In genomic region chr20:25623225-25623735, GRCh38 we compare ENCODE assay signal across 2 cellular contexts.
TF ChIP-seq lines count a peak whose summit lies in the region.

No MANE protein-coding gene starts in this region.

TF ChIP-seq in IMR-90, 13 proteins besides CTCF, POLR2A, EP300 and RAD21 (continued from another document):
- TF ChIP-seq RCOR1 (IDR thresholded peaks at IDR 0.05; ENCODE audit: insufficient replicate concordance, low read length) (no peak), CHD1 (IDR thresholded peaks at IDR 0.05; ENCODE audit: low read depth, low read length) (0 out of 2 replicates have a peak, but pooled peaks have one; percentile 29), RFX5 (IDR thresholded peaks at IDR 0.05; ENCODE audit: low read depth, low read length) (no peak), MXI1 (IDR thresholded peaks at IDR 0.05; ENCODE audit: borderline replicate concordance, low read depth, low read length) (peak; percentile 92; the same call in 1 of the 2 replicates), MAZ (IDR thresholded peaks at IDR 0.05; ENCODE audit: borderline replicate concordance, low read depth, low read length) (no peak), ELK1 (IDR thresholded peaks at IDR 0.05; ENCODE audit: borderline replicate concordance, low read depth, low read length) (no peak)

TF ChIP-seq in WTC11, 78 proteins besides CTCF, POLR2A, EP300 and RAD21 (continued from another document and continues in another):
- TF ChIP-seq ARID4B (CRISPR knock-in tag; IDR thresholded peaks at IDR 0.05; ENCODE audit: borderline replicate concordance) (no peak), STAT6 (CRISPR knock-in tag; conservative IDR thresholded peaks at IDR 0.05; ENCODE audit: low read depth) (0 out of 2 replicates have a peak, but pooled peaks have one; percentile 3), ZNF512 (CRISPR knock-in tag; IDR thresholded peaks at IDR 0.05; ENCODE audit: borderline replicate concordance) (0 out of 2 replicates have a peak, but pooled peaks have one; percentile 49), NFATC4 (CRISPR knock-in tag; IDR thresholded peaks at IDR 0.05) (no peak), FOXJ3 (CRISPR knock-in tag; IDR thresholded peaks at IDR 0.05; ENCODE audit: borderline replicate concordance) (no peak), ZMAT4 (CRISPR knock-in tag; IDR thresholded peaks at IDR 0.05) (no peak), GABPB1 (CRISPR knock-in tag; IDR thresholded peaks at IDR 0.05) (peak; percentile 42; the same call in 1 of the 2 replicates), ATF3 (CRISPR knock-in tag; conservative IDR thresholded peaks at IDR 0.05) (no peak), AR (CRISPR knock-in tag; IDR thresholded peaks at IDR 0.05) (no peak), PREB (CRISPR knock-in tag; IDR thresholded peaks at IDR 0.05; ENCODE audit: borderline replicate concordance) (no peak), ELF4 (CRISPR knock-in tag; IDR thresholded peaks at IDR 0.05; ENCODE audit: low read depth) (no peak), CREM (CRISPR knock-in tag; IDR thresholded peaks at IDR 0.05) (no peak), ZNF396 (CRISPR knock-in tag; IDR thresholded peaks at IDR 0.05; ENCODE audit: borderline replicate concordance) (no peak), SP1 (CRISPR knock-in tag; conservative IDR thresholded peaks at IDR 0.05) (no peak; the same call in 1 of the 2 replicates), E2F4 (CRISPR knock-in tag; IDR thresholded peaks at IDR 0.05; ENCODE audit: borderline replicate concordance, low read depth) (peak; percentile 26; the same call in 1 of the 2 replicates), FOXP4 (CRISPR knock-in tag; IDR thresholded peaks at IDR 0.05) (0 out of 2 replicates have a peak, but pooled peaks have one; percentile 29), ATF6 (CRISPR knock-in tag; IDR thresholded peaks at IDR 0.05) (no peak), E2F1 (CRISPR knock-in tag; IDR thresholded peaks at IDR 0.05) (no peak; the same call in 1 of the 2 replicates), PRRX2 (CRISPR knock-in tag; IDR thresholded peaks at IDR 0.05) (no peak), ZNF425 (CRISPR knock-in tag; conservative IDR thresholded peaks at IDR 0.05) (no peak)
